Comparison of ENCODE assay signal across 14 cellular contexts in the genomic region with DNA sequence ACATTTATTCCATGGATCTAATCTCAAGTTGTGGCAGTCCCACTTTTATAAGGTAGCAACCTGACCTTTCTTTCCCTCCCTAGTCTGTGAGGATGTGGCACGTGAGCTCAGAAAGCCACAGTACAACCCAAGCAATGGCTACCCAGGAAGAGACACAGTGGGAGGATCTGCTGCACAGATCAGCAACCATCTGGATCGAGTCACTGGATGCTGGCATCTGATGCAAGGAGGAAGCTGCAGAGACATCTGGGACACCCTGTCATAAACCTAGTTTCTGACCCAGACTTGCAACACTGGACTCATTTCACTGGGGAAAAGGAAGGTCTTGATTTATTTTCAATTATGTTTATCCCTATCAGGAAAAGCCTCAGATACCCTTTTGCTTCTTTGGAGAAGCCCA.
DNase-seq lines count a peak whose midpoint lies in the region; FAIRE-seq and TF ChIP-seq lines count a peak whose summit lies in the region.
"Had no signal": no experiment of that assay in that cellular context is flagged by ENCODE, and none has a peak within 500 bp of the region (broad histone marks: within the 10 kb centered on the region; RNA-seq: fewer than 3 reads in every experiment).

No MANE protein-coding gene starts in this region.

- no peak for FAIRE-seq in D721Med (lab: Jason Lieb, UNC)

- H3K9me3 ChIP-seq in SK-N-MC (ENCODE audit: low read depth, low read length) (no peaks in the 10 kb centered on the region), SJCRH30 (replicated peaks) (no peaks in the 10 kb centered on the region)

- no peaks in the 10 kb centered on the region for H3K27me3 ChIP-seq in SJCRH30

- H3K36me3 ChIP-seq in SK-N-MC (ENCODE audit: insufficient read depth, low read length): 0 out of 2 replicates have a peak, but pooled peaks cover 4% of the 10 kb centered on the region
- H3K36me3 ChIP-seq in SJCRH30: no peaks in the 10 kb centered on the region

- DNase-seq in GM04504 (ENCODE audit: low read depth) (peak; percentile 38), SK-N-MC (ENCODE audit: low read depth, low spot score) (no peak), foreskin fibroblast (peak; percentile 74 to 91), skeletal muscle cell (ENCODE audit: low read depth) (peak; percentile 7), D721Med (ENCODE audit: insufficient read length, low spot score) (no peak), SJCRH30 (no peak)
- DNase-seq in activated CD4-positive, alpha-beta T cell treated with anti-CD3 and anti-CD28 coated beads for 48 hours: no peak
- DNase-seq in activated naive CD4-positive, alpha-beta T cell (lab: John Stamatoyannopoulos, UW): no peak
- DNase-seq: activated CD4-positive, alpha-beta T cell treated with anti-CD3 and anti-CD28 coated beads, Interleukin-2, amount 50 U/mL, for 48 hours; activated effector memory CD4-positive, alpha-beta T cell treated with anti-CD3 and anti-CD28 coated beads, Interleukin-2, amount 50 U/mL, for 16 hours; NCI-H1694 treated with DMSO at 0.1 percent for 48 hours; nucleus accumbens; stimulated activated CD4-positive, alpha-beta T cell treated with anti-CD3 and anti-CD28 coated beads, Interleukin-2, amount 100 ng/mL, for 48 hours; stimulated activated naive CD4-positive, alpha-beta T cell had no signal

- TF ChIP-seq CTCF in foreskin fibroblast (IDR thresholded peaks at IDR 0.05; ENCODE audit: low read depth, low read length): no peak
- TF ChIP-seq CTCF in D721Med (IDR thresholded peaks at IDR 0.05; ENCODE audit: insufficient read depth, missing control alignments): no peak

- H3K27ac ChIP-seq in SK-N-MC (peak overlapping the region; percentile 99), SJCRH30 (no peak overlapping the region)

- no peaks in the 10 kb centered on the region for H3K4me1 ChIP-seq in SJCRH30

- H3K4me3 ChIP-seq in SK-N-MC: peak overlapping the region; percentile 22
- peak overlapping the region; percentile 7 to 13 for H3K4me3 ChIP-seq in foreskin fibroblast (ENCODE audit: low read depth in 1 of 2, low read length in 2 of 2)
- no peak overlapping the region for H3K4me3 ChIP-seq in skeletal muscle cell (ENCODE audit: low read depth, low read length)
- no peak overlapping the region for H3K4me3 ChIP-seq in SJCRH30

- H3K9ac ChIP-seq in SK-N-MC (ENCODE audit: insufficient read length): peak overlapping the region; percentile 69

Comparison
In these comparisons a context has a peak if more than half of its experiments do, and no peak if none do; other contexts are left out.
1. DNase-seq: peak in GM04504 (single experiment), foreskin fibroblast (2 of 2) and skeletal muscle cell (single experiment); none in SK-N-MC (single experiment), D721Med (single experiment), activated CD4-positive, alpha-beta T cell treated with anti-CD3 and anti-CD28 coated beads for 48 hours (single experiment), activated naive CD4-positive, alpha-beta T cell (0 of 4) and SJCRH30 (0 of 2).
2. H3K4me3 ChIP-seq: peak in SK-N-MC (single experiment) and foreskin fibroblast (2 of 2); none in skeletal muscle cell (single experiment) and SJCRH30 (single experiment).